8 cellular contexts compared by ENCODE assay signal in the genomic region with DNA sequence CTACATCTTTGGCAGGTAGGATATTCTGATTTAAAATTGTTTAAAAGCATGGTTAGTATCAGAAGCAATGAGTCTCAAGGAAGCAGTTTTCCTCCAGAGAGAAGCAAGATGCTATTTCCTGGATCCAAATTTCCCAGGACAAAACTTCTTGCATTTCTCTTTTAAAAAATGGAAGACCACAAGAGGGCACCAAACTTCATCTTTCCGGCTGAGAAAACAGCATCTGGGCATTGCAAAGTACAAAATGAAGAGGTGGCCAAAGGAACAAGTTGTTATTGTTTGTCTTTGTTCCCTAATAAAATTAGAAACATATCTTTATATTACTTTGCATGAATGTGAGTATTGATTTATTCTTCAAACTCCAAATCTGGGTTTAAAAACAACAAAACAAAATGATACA.
DNase-seq lines count a peak whose midpoint lies in the region; ATAC-seq and TF ChIP-seq lines count a peak whose summit lies in the region.

No MANE protein-coding gene starts in this region.

- no peaks in the 10 kb centered on the region for H3K4me1 ChIP-seq in thyroid gland

- H3K36me3 ChIP-seq in thyroid gland, result no peaks in the 10 kb centered on the region

- 0 to 2% methylated on average over 1 of the region's 1 CpG for WGBS in thyroid gland, 2 donors

- TF ChIP-seq CTCF in thyroid gland (IDR thresholded peaks at IDR 0.05), result peak; percentile 12 to 59 (median 44)

- H3K36me3 Mint-ChIP-seq in immature natural killer cell, result no peaks in the 10 kb centered on the region

- no peaks in the 10 kb centered on the region for H3K9me3 Mint-ChIP-seq in immature natural killer cell

- H3K27ac ChIP-seq in thyroid gland, result no peak overlapping the region

- no peak for ATAC-seq in HG03135 (IDR thresholded peaks at IDR 0.05; ENCODE audit: unreplicated experiment)

- H3K9me3 ChIP-seq in thyroid gland, result no peaks in the 10 kb centered on the region

- no peaks in the 10 kb centered on the region for H3K27me3 ChIP-seq in thyroid gland

- H3K4me3 Mint-ChIP-seq in immature natural killer cell, result no peak overlapping the region

- DNase-seq in NCI-H2171 treated with DMSO at 0.1 percent for 48 hours (lab: John Stamatoyannopoulos, UW) (peak; percentile 24), NCI-H2171 (lab: John Stamatoyannopoulos, UW) (no peak), M059J (ENCODE audit: low read depth) (peak; percentile 51), amniotic stem cell (lab: John Stamatoyannopoulos, UW) (peak; percentile 17), immature natural killer cell (peak; percentile 24 to 39 (median 35)), thyroid gland (no peak)
- DNase-seq in stimulated activated naive CD4-positive, alpha-beta T cell treated with Interleukin-2 at 50 U/mL for 16 hours (lab: John Stamatoyannopoulos, UW), result no peak

- H3K27me3 Mint-ChIP-seq in immature natural killer cell (ENCODE audit: low read depth in 3 of 3), result peaks cover 3 to 9% (median 4%) of the 10 kb centered on the region in 3 donors

- no peaks in the 10 kb centered on the region for H3K4me1 Mint-ChIP-seq in immature natural killer cell

- intact Hi-C loops in thyroid gland (cut with DNase I), result loop anchor here (5.0 kb wide), 1 partner anchor 229 kb away; no protein-coding TSS in a partner anchor

- H3K27ac Mint-ChIP-seq in immature natural killer cell, result no peak overlapping the region

- TF ChIP-seq POLR2A in thyroid gland (IDR thresholded peaks at IDR 0.05), result no peak

- no peak overlapping the region for H3K4me3 ChIP-seq in thyroid gland (replicated peaks in 1 of 3)

Comparison
In these comparisons a context has a peak if more than half of its experiments do, and no peak if none do; other contexts are left out.
1. DNase-seq: peak in NCI-H2171 treated with DMSO at 0.1 percent for 48 hours (single experiment), M059J (single experiment), amniotic stem cell (single experiment) and immature natural killer cell (3 of 3); none in NCI-H2171 (single experiment), thyroid gland (0 of 2) and stimulated activated naive CD4-positive, alpha-beta T cell treated with Interleukin-2 at 50 U/mL for 16 hours (single experiment).